ENCODE assay signal across 1 cellular context in the genomic region with DNA sequence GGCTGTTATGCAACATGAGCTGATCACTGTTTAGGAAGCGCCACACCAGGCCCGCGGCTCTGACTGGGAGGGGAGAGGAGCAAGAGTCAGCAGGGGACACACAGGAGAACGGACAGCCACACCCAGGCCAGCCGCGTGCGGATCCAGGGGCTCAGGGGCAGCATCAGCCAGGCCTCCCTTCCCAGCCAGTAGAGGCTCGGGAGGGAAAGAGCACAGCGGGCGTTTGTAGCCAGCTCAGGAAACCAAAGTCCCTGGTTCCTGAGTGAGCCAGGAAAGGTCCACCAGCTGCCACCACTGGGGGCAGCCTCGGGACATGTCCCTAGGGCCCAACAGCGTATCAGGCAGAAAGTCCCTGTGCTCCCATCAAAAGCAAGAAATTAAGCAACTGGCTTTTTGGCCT.
TF ChIP-seq lines count a peak whose summit lies in the region.

No MANE protein-coding gene starts in this region.

TF ChIP-seq in SK-N-SH treated with all-trans-retinoic acid at 6 μM for 48 hours, 23 proteins besides CTCF, POLR2A, EP300 and RAD21 (continued from another document):
- TF ChIP-seq TCF4 (CRISPR knock-in tag; IDR thresholded peaks at IDR 0.05; ENCODE audit: borderline replicate concordance) (no peak), TOX (CRISPR knock-in tag; IDR thresholded peaks at IDR 0.05; ENCODE audit: borderline replicate concordance) (no peak), ZNF565 (CRISPR knock-in tag; conservative IDR thresholded peaks at IDR 0.05; ENCODE audit: low read depth) (no peak)
